ENCODE assay signal across 21 cellular contexts in genomic region chr1:27585684-27586083, GRCh38. TPM values are rescaled to one million over a fixed set of nuclear protein-coding genes. Genes with fewer than 3 reads are reported as not detected.
DNase-seq lines count a peak whose midpoint lies in the region; ATAC-seq, FAIRE-seq and TF ChIP-seq lines count a peak whose summit lies in the region.
"Had no signal": no experiment of that assay in that cellular context is flagged by ENCODE, and none has a peak within 500 bp of the region (broad histone marks: within the 10 kb centered on the region; RNA-seq: fewer than 3 reads in every experiment).

No MANE protein-coding gene starts in this region.

- H3K27me3 Mint-ChIP-seq in WTC11 (ENCODE audit: low read depth) = no peaks in the 10 kb centered on the region

- H3K4me3 ChIP-seq in endocrine pancreas (ENCODE audit: control insufficient read depth, insufficient read depth, low read length) (no peak overlapping the region), sigmoid colon (no peak overlapping the region), uterus (no peak overlapping the region)

- H3K27ac Mint-ChIP-seq in WTC11 = 0 out of 2 replicates have a peak overlapping the region, but pooled peaks have one; percentile 18
- H3K27ac Mint-ChIP-seq: CD14-positive monocyte had no signal

- 72 to 75% methylated on average over 3 of the region's 3 CpGs for WGBS in sigmoid colon, 2 donors

- POLR2A ChIA-PET in WTC11 (lab: Charles Lee) (no interaction called here), GM10248 (lab: Yijun Ruan, JAX) (no interaction called here)

- H3K4me1 ChIP-seq in endocrine pancreas (ENCODE audit: control insufficient read depth, insufficient read depth, low read length) (no peaks in the 10 kb centered on the region), sigmoid colon (peaks cover 0 to 58% (median 39%) of the 10 kb centered on the region in 4 donors), uterus (peaks cover 13 to 19% of the 10 kb centered on the region in 2 donors)

- peaks cover 9% of the 10 kb centered on the region for H3K4me1 Mint-ChIP-seq in WTC11

- H3K36me3 ChIP-seq in endocrine pancreas (ENCODE audit: control insufficient read depth, insufficient read depth, low read length) = no peaks in the 10 kb centered on the region
- no peaks in the 10 kb centered on the region for H3K36me3 ChIP-seq in sigmoid colon
- no peaks in the 10 kb centered on the region for H3K36me3 ChIP-seq in uterus

- no peaks in the 10 kb centered on the region for H3K9me3 ChIP-seq in endocrine pancreas (ENCODE audit: control insufficient read depth, low read length)
- no peaks in the 10 kb centered on the region for H3K9me3 ChIP-seq in sigmoid colon
- H3K9me3 ChIP-seq in uterus = no peaks in the 10 kb centered on the region

- ATAC-seq in WTC11 (no peak), HG03432 (IDR thresholded peaks at IDR 0.05; ENCODE audit: unreplicated experiment) (no peak)
- ATAC-seq: Panc1 had no signal

- H3K9ac ChIP-seq in endocrine pancreas (ENCODE audit: control insufficient read depth, insufficient read depth, low read length) = peak overlapping the region; percentile 7

- CTCF ChIA-PET in WTC11 (lab: Charles Lee) (interaction anchor here (0.9 to 5.9 kb wide), 2 partner anchors 14 to 29 kb away, joined by 7 to 43 read pairs; no protein-coding TSS in a partner anchor), GM10248 (lab: Yijun Ruan, JAX) (interaction anchor here (1.4 to 4.4 kb wide), 5 partner anchors 9 to 285 kb away, joined by 5 to 19 read pairs (median 11); no protein-coding TSS in a partner anchor)

- H3K36me3 Mint-ChIP-seq in WTC11 = no peaks in the 10 kb centered on the region
- H3K36me3 Mint-ChIP-seq: CD14-positive monocyte had no signal

- no peak for TF ChIP-seq CTCF in WTC11 (IDR thresholded peaks at IDR 0.05)
- no peak for TF ChIP-seq CTCF in sigmoid colon (IDR thresholded peaks at IDR 0.05)
- TF ChIP-seq CTCF in uterus (IDR thresholded peaks at IDR 0.05) = no peak
- TF ChIP-seq CTCF in GM10248 (IDR thresholded peaks at IDR 0.05; ENCODE audit: control extremely low read depth, extremely low read depth, low read depth, missing control alignments) = no peak

- no peak for TF ChIP-seq EP300 in sigmoid colon (IDR thresholded peaks at IDR 0.05)

- H3K27me3 ChIP-seq in endocrine pancreas (ENCODE audit: control insufficient read depth, insufficient read depth, low read length) = no peaks in the 10 kb centered on the region
- H3K27me3 ChIP-seq in sigmoid colon = no peaks in the 10 kb centered on the region
- H3K27me3 ChIP-seq in uterus = no peaks in the 10 kb centered on the region

- intact Hi-C loops in sigmoid colon (cut with DNase I) (no loop called here), uterus (cut with DNase I; ENCODE audit: low total_unique reads) (no loop called here)

- FAIRE-seq in GM19239 (lab: Jason Lieb, UNC) = no peak

- no peaks in the 10 kb centered on the region for H3K9me3 Mint-ChIP-seq in WTC11
- H3K9me3 Mint-ChIP-seq: CD14-positive monocyte, H9 had no signal

- H3K4me3 Mint-ChIP-seq in WTC11 = no peak overlapping the region
- H3K4me3 Mint-ChIP-seq: CD14-positive monocyte, H9 had no signal

- H3K27ac ChIP-seq in sigmoid colon (peak overlapping the region in 3 of 4 donors; percentile 7 to 100 (median 99)), uterus (peak overlapping the region; percentile 92 to 99)

- DNase-seq in WTC11 (ENCODE audit: low spot score) (no peak), sigmoid colon (no peak), uterus (no peak), GM19239 (ENCODE audit: insufficient read length, low spot score) (no peak), GM10248 (ENCODE audit: extremely low spot score) (no peak)
- DNase-seq: ACHN, DMS79 treated with DMSO at 0.1 percent for 48 hours, H9, Karpas-422, NCI-H1048, NCI-H1436, NCI-H2029, NCI-H2171, NCI-H526 had no signal

- no peak for TF ChIP-seq POLR2A in sigmoid colon (IDR thresholded peaks at IDR 0.05)
- no peak for TF ChIP-seq POLR2A in uterus (IDR thresholded peaks at IDR 0.05)

TF ChIP-seq in WTC11, 78 proteins besides CTCF, POLR2A, EP300 and RAD21 (continues in another document):
- no peak for TF ChIP-seq CBFB (CRISPR knock-in tag; IDR thresholded peaks at IDR 0.05; ENCODE audit: low read depth)
- TF ChIP-seq ZSCAN18 (CRISPR knock-in tag; IDR thresholded peaks at IDR 0.05) = no peak
- TF ChIP-seq AFF4 (CRISPR knock-in tag; IDR thresholded peaks at IDR 0.05; ENCODE audit: borderline replicate concordance) = no peak
- no peak for TF ChIP-seq GTF2I (CRISPR knock-in tag; conservative IDR thresholded peaks at IDR 0.05)
- TF ChIP-seq STAT6 (CRISPR knock-in tag; conservative IDR thresholded peaks at IDR 0.05; ENCODE audit: low read depth) = no peak
- TF ChIP-seq FOXP4 (CRISPR knock-in tag; IDR thresholded peaks at IDR 0.05) = no peak

RNA-seq across cellular contexts. Expression of gene AHDC1, which starts 18.3 kb away (rescaled TPM):
- total RNA-seq in WTC11 (2021) (31.6 to 49.0 TPM (median 32.6 TPM) in 3 replicates), sigmoid colon (10 to 100 TPM; 10.9 to 34.1 (median 14.3) TPM), uterus (100 to 1,000 TPM in 1 of 4 donors, 10 to 100 TPM in 3; 11.2 to 179 (median 50.7) TPM)
- 10 to 100 TPM in 1 of 3 donors, 1 to 10 TPM in 2; 1.8 to 17.4 (median 2.1) TPM for polyA plus RNA-seq in sigmoid colon

RNA-seq across cellular contexts. Expression of gene FGR, which starts 49.3 kb away (rescaled TPM):
- total RNA-seq in WTC11 (2021) (0.30 to 0.77 TPM (median 0.46 TPM) in 3 replicates), sigmoid colon (10 to 100 TPM in 1 of 4 donors, 1 to 10 TPM in 3; 6.6 to 11.4 (median 8.0) TPM), uterus (10 to 100 TPM in 3 of 4 donors, 1 to 10 TPM in 1; 3.0 to 35.9 (median 18.8) TPM)
- polyA plus RNA-seq in sigmoid colon = 10 to 100 TPM in 1 of 3 donors, 1 to 10 TPM in 2; 3.0 to 14.4 (median 5.1) TPM
- total RNA-seq: G401, H9, HT-29, MCF 10A had no signal
